Comparison of ENCODE assay signal across 2 cellular contexts in genomic region chr3:69142090-69142489, GRCh38.
TF ChIP-seq lines count a peak whose summit lies in the region.

No MANE protein-coding gene starts in this region.

TF ChIP-seq in HEK293, 187 proteins besides CTCF, POLR2A, EP300 and RAD21 (continues in another document):
- no peak for TF ChIP-seq ZNF112 (tag by site-specific recombination; IDR thresholded peaks at IDR 0.05)
- peak; percentile 50; the same call in 1 of the 2 replicates for TF ChIP-seq MZF1 (tag by site-specific recombination; IDR thresholded peaks at IDR 0.05; ENCODE audit: borderline replicate concordance)
- no peak for TF ChIP-seq ZNF274 (IDR thresholded peaks at IDR 0.05; ENCODE audit: low read length)
- TF ChIP-seq ZNF274 (tag by site-specific recombination; IDR thresholded peaks at IDR 0.05; ENCODE audit: borderline replicate concordance) = no peak
- TF ChIP-seq ZNF548 (tag by site-specific recombination; IDR thresholded peaks at IDR 0.05) = no peak
- no peak for TF ChIP-seq ZNF10 (tag by site-specific recombination; IDR thresholded peaks at IDR 0.05)
- TF ChIP-seq ZNF76 (tag by site-specific recombination; IDR thresholded peaks at IDR 0.05; ENCODE audit: borderline replicate concordance, low read depth) = no peak
- no peak for TF ChIP-seq ZBTB21 (tag by site-specific recombination; IDR thresholded peaks at IDR 0.05)
- TF ChIP-seq ZNF621 (tag by site-specific recombination; IDR thresholded peaks at IDR 0.05) = no peak
- TF ChIP-seq ZNF629 (tag by site-specific recombination; IDR thresholded peaks at IDR 0.05) = 0 out of 2 replicates have a peak, but pooled peaks have one; percentile 19
- TF ChIP-seq ZNF747 (tag by site-specific recombination; IDR thresholded peaks at IDR 0.05) = no peak
- no peak for TF ChIP-seq PRDM4 (tag by site-specific recombination; IDR thresholded peaks at IDR 0.05)
- TF ChIP-seq IKZF3 (tag by site-specific recombination; IDR thresholded peaks at IDR 0.05) = peak; percentile 39; the same call in 1 of the 2 replicates
- no peak for TF ChIP-seq ATF2 (tag by site-specific recombination; IDR thresholded peaks at IDR 0.05; ENCODE audit: low read depth)
- peak; percentile 56; the same call in 1 of the 2 replicates for TF ChIP-seq OSR2 (tag by site-specific recombination; IDR thresholded peaks at IDR 0.05)
- no peak for TF ChIP-seq ZNF223 (tag by site-specific recombination; IDR thresholded peaks at IDR 0.05)
- peak; percentile 35; the same call in 1 of the 2 replicates for TF ChIP-seq FEZF1 (tag by site-specific recombination; IDR thresholded peaks at IDR 0.05)
- TF ChIP-seq TRIM28 (IDR thresholded peaks at IDR 0.05; ENCODE audit: borderline replicate concordance, low read length) = peak; percentile 59; the same call in 1 of the 2 replicates
- TF ChIP-seq ZSCAN30 (tag by site-specific recombination; IDR thresholded peaks at IDR 0.05) = peak; percentile 64; the same call in 1 of the 2 replicates
- 0 out of 2 replicates have a peak, but pooled peaks have one; percentile 44 for TF ChIP-seq ZNF600 (tag by site-specific recombination; IDR thresholded peaks at IDR 0.05)
- no peak for TF ChIP-seq ZNF707 (tag by site-specific recombination; IDR thresholded peaks at IDR 0.05)
- no peak for TF ChIP-seq ZBTB6 (tag by site-specific recombination; IDR thresholded peaks at IDR 0.05)
- peak; percentile 29; the same call in 1 of the 2 replicates for TF ChIP-seq ZBTB17 (tag by site-specific recombination; IDR thresholded peaks at IDR 0.05)
- peak; percentile 76 for TF ChIP-seq ZBTB44 (tag by site-specific recombination; IDR thresholded peaks at IDR 0.05)
- no peak for TF ChIP-seq ZNF639 (tag by site-specific recombination; IDR thresholded peaks at IDR 0.05)
- peak; percentile 80 for TF ChIP-seq GLIS1 (tag by site-specific recombination; IDR thresholded peaks at IDR 0.05)

TF ChIP-seq in SK-N-SH, 30 proteins besides CTCF, POLR2A, EP300 and RAD21:
- TF ChIP-seq TCF12 (IDR thresholded peaks at IDR 0.05) (peak; percentile 11; the same call in 1 of the 2 replicates), NFIC (IDR thresholded peaks at IDR 0.05; ENCODE audit: borderline replicate concordance) (0 out of 2 replicates have a peak, but pooled peaks have one; percentile 20), SMC3 (IDR thresholded peaks at IDR 0.05; ENCODE audit: low read depth, low read length) (no peak)
